Comparison of ENCODE assay signal across 8 cellular contexts in genomic region chr15:33194704-33195261, GRCh38. TPM values are rescaled to one million over a fixed set of nuclear protein-coding genes. Genes with fewer than 3 reads are reported as not detected.
DNase-seq lines count a peak whose midpoint lies in the region; ATAC-seq, FAIRE-seq and TF ChIP-seq lines count a peak whose summit lies in the region.

A gene with protein sequence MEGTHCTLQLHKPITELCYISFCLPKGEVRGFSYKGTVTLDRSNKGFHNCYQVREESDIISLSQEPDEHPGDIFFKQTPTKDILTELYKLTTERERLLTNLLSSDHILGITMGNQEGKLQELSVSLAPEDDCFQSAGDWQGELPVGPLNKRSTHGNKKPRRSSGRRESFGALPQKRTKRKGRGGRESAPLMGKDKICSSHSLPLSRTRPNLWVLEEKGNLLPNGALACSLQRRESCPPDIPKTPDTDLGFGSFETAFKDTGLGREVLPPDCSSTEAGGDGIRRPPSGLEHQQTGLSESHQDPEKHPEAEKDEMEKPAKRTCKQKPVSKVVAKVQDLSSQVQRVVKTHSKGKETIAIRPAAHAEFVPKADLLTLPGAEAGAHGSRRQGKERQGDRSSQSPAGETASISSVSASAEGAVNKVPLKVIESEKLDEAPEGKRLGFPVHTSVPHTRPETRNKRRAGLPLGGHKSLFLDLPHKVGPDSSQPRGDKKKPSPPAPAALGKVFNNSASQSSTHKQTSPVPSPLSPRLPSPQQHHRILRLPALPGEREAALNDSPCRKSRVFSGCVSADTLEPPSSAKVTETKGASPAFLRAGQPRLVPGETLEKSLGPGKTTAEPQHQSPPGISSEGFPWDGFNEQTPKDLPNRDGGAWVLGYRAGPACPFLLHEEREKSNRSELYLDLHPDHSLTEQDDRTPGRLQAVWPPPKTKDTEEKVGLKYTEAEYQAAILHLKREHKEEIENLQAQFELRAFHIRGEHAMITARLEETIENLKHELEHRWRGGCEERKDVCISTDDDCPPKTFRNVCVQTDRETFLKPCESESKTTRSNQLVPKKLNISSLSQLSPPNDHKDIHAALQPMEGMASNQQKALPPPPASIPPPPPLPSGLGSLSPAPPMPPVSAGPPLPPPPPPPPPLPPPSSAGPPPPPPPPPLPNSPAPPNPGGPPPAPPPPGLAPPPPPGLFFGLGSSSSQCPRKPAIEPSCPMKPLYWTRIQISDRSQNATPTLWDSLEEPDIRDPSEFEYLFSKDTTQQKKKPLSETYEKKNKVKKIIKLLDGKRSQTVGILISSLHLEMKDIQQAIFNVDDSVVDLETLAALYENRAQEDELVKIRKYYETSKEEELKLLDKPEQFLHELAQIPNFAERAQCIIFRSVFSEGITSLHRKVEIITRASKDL (N-terminal part only) (minus strand): TSS chr15:33194714. CDS start chr15:33154914, 39,800 bp downstream.

- no peaks in the 10 kb centered on the region for H3K27me3 ChIP-seq in colonic mucosa

- no peaks in the 10 kb centered on the region for H3K9me3 Mint-ChIP-seq in activated CD4-positive, alpha-beta T cell treated with anti-CD3 and anti-CD28 coated beads, Interleukin-2, amount 10 ng/mL, durations not matched to agents 24 days and 14 days

- no peaks in the 10 kb centered on the region for H3K4me1 ChIP-seq in colonic mucosa
- H3K4me1 ChIP-seq in kidney (ENCODE audit: control insufficient read depth in 1 of 2, insufficient read depth in 1 of 2, low read depth in 1 of 2, low read length in 2 of 2), result peaks cover 4 to 6% of the 10 kb centered on the region in 2 donors

- peaks cover 19% of the 10 kb centered on the region for H3K4me1 Mint-ChIP-seq in activated CD4-positive, alpha-beta T cell treated with anti-CD3 and anti-CD28 coated beads, Interleukin-2, amount 10 ng/mL, durations not matched to agents 24 days and 14 days

- H3K4me3 Mint-ChIP-seq in activated CD4-positive, alpha-beta T cell treated with anti-CD3 and anti-CD28 coated beads, Interleukin-2, amount 10 ng/mL, durations not matched to agents 24 days and 14 days, result peak within 1 kb of the TSS; percentile 80

- peak within 1 kb of the TSS; percentile 60 for H3K27ac Mint-ChIP-seq in activated CD4-positive, alpha-beta T cell treated with anti-CD3 and anti-CD28 coated beads, Interleukin-2, amount 10 ng/mL, durations not matched to agents 24 days and 14 days

- H3K27me3 Mint-ChIP-seq in activated CD4-positive, alpha-beta T cell treated with anti-CD3 and anti-CD28 coated beads, Interleukin-2, amount 10 ng/mL, durations not matched to agents 24 days and 14 days, result peaks cover 45% of the 10 kb centered on the region

- intact Hi-C loops in activated CD4-positive, alpha-beta T cell treated with anti-CD3 and anti-CD28 coated beads, Interleukin-2, amount 10 ng/mL, durations not matched to agents 24 days and 14 days (cut with micrococcal nuclease), result loop anchor here (10.0 kb wide), 1 partner anchor 470 kb away; no protein-coding TSS in a partner anchor
- intact Hi-C loops in colonic mucosa (cut with DNase I) (no loop called here), kidney (cut with DNase I) (no loop called here)

- TF ChIP-seq CTCF in colonic mucosa (IDR thresholded peaks at IDR 0.05), result no peak
- no peak for TF ChIP-seq CTCF in kidney (IDR thresholded peaks at IDR 0.05; ENCODE audit: borderline replicate concordance, extremely low read depth, insufficient read depth)

- peak within 1 kb of the TSS; percentile 44 for H3K4me3 ChIP-seq in colonic mucosa
- H3K4me3 ChIP-seq in kidney (ENCODE audit: low read length in 2 of 2), result peak within 1 kb of the TSS; percentile 86 to 87

- H3K9ac ChIP-seq in colonic mucosa (ENCODE audit: low read depth in 2 of 2, low read length in 2 of 2) (peak within 1 kb of the TSS in 1 of 2 donors; percentile 40), kidney (ENCODE audit: low read length in 2 of 2) (peak within 1 kb of the TSS in 1 of 2 donors; percentile 43)

- H3K36me3 Mint-ChIP-seq in activated CD4-positive, alpha-beta T cell treated with anti-CD3 and anti-CD28 coated beads, Interleukin-2, amount 10 ng/mL, durations not matched to agents 24 days and 14 days (ENCODE audit: low read depth), result no peaks in the 10 kb centered on the region

- DNase-seq in GM18507 (ENCODE audit: extremely low spot score, insufficient read length, low read depth) (peak; percentile 83), NCI-H2171 treated with DMSO at 0.1 percent for 48 hours (lab: John Stamatoyannopoulos, UW) (peak; percentile 89), colonic mucosa (peak; percentile 96), kidney (peak; percentile 96), NCI-H1048 (lab: John Stamatoyannopoulos, UW) (no peak)
- DNase-seq in activated CD4-positive, alpha-beta T cell treated with anti-CD3 and anti-CD28 coated beads, Interleukin-2, amount 10 ng/mL, durations not matched to agents 24 days and 14 days, result peak; percentile 97
- DNase-seq in stimulated activated CD4-positive, alpha-beta T cell treated with anti-CD3 and anti-CD28 coated beads, Interleukin-12 subunit alpha, Interleukin-12 subunit beta, amount 100 ng/mL, for 24 hours (ENCODE audit: low read depth in 2 of 2), result peak; percentile 87 to 92

- H3K9me3 ChIP-seq in colonic mucosa, result no peaks in the 10 kb centered on the region
- no peaks in the 10 kb centered on the region for H3K9me3 ChIP-seq in kidney (ENCODE audit: control insufficient read depth in 1 of 2, low read length in 2 of 2)

- ATAC-seq in HG02943 (IDR thresholded peaks at IDR 0.05; ENCODE audit: low read depth, unreplicated experiment), result peak; percentile 81

- no peak within 1 kb of the TSS for H3K27ac ChIP-seq in colonic mucosa
- H3K27ac ChIP-seq in kidney (ENCODE audit: low read depth in 2 of 2, low read length in 2 of 2), result peak within 1 kb of the TSS in 1 of 2 donors; percentile 17

- FAIRE-seq in GM18507 (lab: Jason Lieb, UNC), result peak; percentile 95
- peak; percentile 45 for FAIRE-seq in kidney (lab: Jason Lieb, UNC)

- H3K36me3 ChIP-seq in colonic mucosa, result no peaks in the 10 kb centered on the region
- no peaks in the 10 kb centered on the region for H3K36me3 ChIP-seq in kidney (ENCODE audit: control insufficient read depth in 1 of 2, insufficient read depth in 2 of 2, low read length in 2 of 2)

RNA-seq across cellular contexts. Expression of the gene that starts here (rescaled TPM):
- total RNA-seq in activated CD4-positive, alpha-beta T cell treated with anti-CD3 and anti-CD28 coated beads, Interleukin-2, amount 10 ng/mL, durations not matched to agents 24 days and 14 days, result 0.02 TPM in 1 of 2 replicates, not detected in the other
- total RNA-seq in colonic mucosa (10 to 100 TPM; 23.5 to 32.0 TPM), kidney (44.8 TPM)
- polyA plus RNA-seq in kidney (ENCODE audit: insufficient read depth, low read depth, low replicate concordance), result 0.71 TPM

Comparison
In these comparisons a context has a peak if more than half of its experiments do, and no peak if none do; other contexts are left out.
1. RNA of the gene that starts here (total RNA-seq): 44.8 TPM in kidney (single experiment) and 23.5 to 32.0 TPM in colonic mucosa; 0.02 TPM in activated CD4-positive, alpha-beta T cell treated with anti-CD3 and anti-CD28 coated beads, Interleukin-2, amount 10 ng/mL, durations not matched to agents 24 days and 14 days; every median in the first group is over 10 times any median in the second.
2. Peak in DNase-seq in activated CD4-positive, alpha-beta T cell treated with anti-CD3 and anti-CD28 coated beads, Interleukin-2, amount 10 ng/mL, durations not matched to agents 24 days and 14 days; RNA of the gene not detected or under 1 TPM.